ENCODE assay signal across 27 cellular contexts in genomic region chr13:53822136-53822535, GRCh38.
"Had no signal": no experiment of that assay in that cellular context is flagged by ENCODE, and none has a peak within 500 bp of the region (broad histone marks: within the 10 kb centered on the region; RNA-seq: fewer than 3 reads in every experiment).

No MANE protein-coding gene starts in this region.

- H3K4me3 Mint-ChIP-seq: activated CD8-positive, alpha-beta T cell treated with anti-CD3 and anti-CD28 coated beads, Interleukin-2, amount 10 ng/mL, durations not matched to agents 7 days and 5 days; activated naive CD8-positive, alpha-beta T cell; activated T-helper 1 cell treated with anti-CD3 and anti-CD28 coated beads, Interleukin-12 subunit alpha, Interleukin-12 subunit beta, Interleukin-2, Interleukin-4 antibody, amounts not matched to agents 30 ng/mL and 10 ng/mL and 1 ng/mL, durations not matched to agents 14 hours and 24 hours and 36 hours had no signal

- H3K4me3 ChIP-seq: cardiac muscle cell, SK-N-MC had no signal

- H3K36me3 Mint-ChIP-seq: activated naive CD8-positive, alpha-beta T cell had no signal

- H3K27me3 Mint-ChIP-seq: activated naive CD8-positive, alpha-beta T cell had no signal

- ATAC-seq: activated CD8-positive, alpha-beta T cell treated with anti-CD3 and anti-CD28 coated beads, Interleukin-2, amount 10 ng/mL, durations not matched to agents 7 days and 5 days; Panc1; Right ventricle myocardium inferior had no signal

- H3K27ac Mint-ChIP-seq: activated CD8-positive, alpha-beta T cell treated with anti-CD3 and anti-CD28 coated beads, Interleukin-2, amount 10 ng/mL, durations not matched to agents 7 days and 5 days; activated naive CD8-positive, alpha-beta T cell; activated T-helper 1 cell treated with anti-CD3 and anti-CD28 coated beads, Interleukin-12 subunit alpha, Interleukin-12 subunit beta, Interleukin-2, Interleukin-4 antibody, amounts not matched to agents 30 ng/mL and 10 ng/mL and 1 ng/mL, durations not matched to agents 14 hours and 24 hours and 36 hours had no signal

- H3K27me3 ChIP-seq: brain microvascular endothelial cell, cardiac muscle cell had no signal

- H3K9me3 Mint-ChIP-seq: activated T-helper 1 cell treated with anti-CD3 and anti-CD28 coated beads, Interleukin-12 subunit alpha, Interleukin-12 subunit beta, Interleukin-2, Interleukin-4 antibody, amounts not matched to agents 30 ng/mL and 10 ng/mL and 1 ng/mL, durations not matched to agents 14 hours and 24 hours and 36 hours had no signal

- H3K27ac ChIP-seq: brain microvascular endothelial cell, cardiac muscle cell, SK-N-MC had no signal

- DNase-seq: activated CD4-positive, alpha-beta T cell treated with anti-CD3 and anti-CD28 coated beads for 48 hours; activated CD4-positive, alpha-beta T cell treated with anti-CD3 and anti-CD28 coated beads, Interleukin-2, amount 50 U/mL, for 4 hours; activated CD4-positive, CD25-positive, alpha-beta regulatory T cell treated with anti-CD3 and anti-CD28 coated beads, Interleukin-2, amount 50 U/mL, for 72 hours; activated CD8-positive, alpha-beta memory T cell treated with anti-CD3 and anti-CD28 coated beads, Interleukin-2, amount 50 U/mL, for 48 hours; activated CD8-positive, alpha-beta T cell treated with anti-CD3 and anti-CD28 coated beads, Interleukin-2, amount 10 ng/mL, durations not matched to agents 7 days and 5 days; activated effector memory CD4-positive, alpha-beta T cell treated with Interleukin-2 at 50 U/mL for 16 hours; activated naive CD4-positive, alpha-beta T cell treated with Interleukin-2 at 50 U/mL for 16 hours; activated T-cell treated with anti-CD3 and anti-CD28 coated beads, Interleukin-2, amount 50 U/mL, for 1 hour; brain microvascular endothelial cell; cerebellar nuclear complex; Karpas-422; MM.1S; NCI-H1105; NCI-H1436; NCI-H1694 treated with DMSO at 0.1 percent for 48 hours; NCI-H2029 treated with DMSO at 0.1 percent for 48 hours; NCI-H345; NCI-H510A; NCI-H526 treated with DMSO at 0.1 percent for 48 hours; RPMI8226; T-helper 1 cell had no signal

- H3K36me3 ChIP-seq: brain microvascular endothelial cell, cardiac muscle cell had no signal
